Comparison of ENCODE assay signal across 27 cellular contexts in the genomic region with DNA sequence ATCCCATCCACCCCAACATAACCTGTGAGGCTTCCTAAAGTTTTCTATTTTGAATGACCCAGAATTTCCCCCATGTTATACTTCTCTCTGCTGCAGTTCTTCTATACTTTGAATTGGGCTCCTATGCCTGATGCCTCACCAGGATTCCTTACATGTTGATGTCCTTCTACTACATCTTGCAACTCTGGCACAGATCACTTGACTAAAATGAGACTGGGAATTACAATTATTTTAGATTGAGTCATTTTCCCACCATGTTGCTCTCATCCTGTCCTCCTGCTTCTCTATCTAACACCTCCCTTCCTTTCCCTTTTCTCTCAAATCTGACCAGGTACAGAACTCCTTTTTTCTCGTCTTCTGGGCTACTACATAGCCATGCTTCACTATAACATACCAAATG.
DNase-seq lines count a peak whose midpoint lies in the region; ATAC-seq, FAIRE-seq and TF ChIP-seq lines count a peak whose summit lies in the region.
"Had no signal": no experiment of that assay in that cellular context is flagged by ENCODE, and none has a peak within 500 bp of the region (broad histone marks: within the 10 kb centered on the region; RNA-seq: fewer than 3 reads in every experiment).

No MANE protein-coding gene starts in this region.

- H3K36me3 ChIP-seq in astrocyte (ENCODE audit: insufficient read depth, low read length): no peaks in the 10 kb centered on the region
- H3K36me3 ChIP-seq: gastrocnemius medialis, MG63, neutrophil, sigmoid colon had no signal

- no peak overlapping the region for H3K4me3 ChIP-seq in astrocyte (ENCODE audit: insufficient read depth, low read depth, low read length)
- H3K4me3 ChIP-seq: body of pancreas, gastrocnemius medialis, hepatocyte, MG63, sigmoid colon, testis had no signal

- peaks cover 14% of the 10 kb centered on the region for H3K4me1 ChIP-seq in astrocyte (ENCODE audit: insufficient read depth, low read length)
- H3K4me1 ChIP-seq: body of pancreas, gastrocnemius medialis, testis had no signal

- H3K9me3 Mint-ChIP-seq in astrocyte (ENCODE audit: unreplicated experiment) (no peaks in the 10 kb centered on the region), type B pancreatic cell (peaks cover 6% of the 10 kb centered on the region)

- H3K27ac Mint-ChIP-seq in astrocyte (ENCODE audit: unreplicated experiment) (peak overlapping the region; percentile 30), type B pancreatic cell (peak overlapping the region; percentile 10)
- H3K27ac Mint-ChIP-seq: activated naive CD8-positive, alpha-beta T cell treated with anti-CD3 and anti-CD28 coated beads, Interleukin-2, amount 10 ng/mL, durations not matched to agents 7 days and 5 days; CD4-positive, alpha-beta memory T cell; progenitor cell of endocrine pancreas; T-helper 1 cell treated with Interleukin-12 subunit alpha and Interleukin-12 subunit beta and Interleukin-4 antibody, amounts not matched to agents 30 μg/mL and 1 μg/mL, for 36 hours had no signal

- peak overlapping the region; percentile 79 for H3K27ac ChIP-seq in astrocyte (ENCODE audit: low read depth, low read length)
- H3K27ac ChIP-seq: gastrocnemius medialis, neutrophil, testis had no signal

- peak overlapping the region; percentile 74 for H3K4me2 ChIP-seq in astrocyte (ENCODE audit: low read length)
- H3K4me2 ChIP-seq: hepatocyte had no signal

- FAIRE-seq in astrocyte (lab: Jason Lieb, UNC): no peak

- no peak for ATAC-seq in GM21786 (IDR thresholded peaks at IDR 0.05; ENCODE audit: unreplicated experiment)
- ATAC-seq: body of pancreas had no signal

- no peak overlapping the region for H2AFZ ChIP-seq in astrocyte (ENCODE audit: low read depth, low read length)
- H2AFZ ChIP-seq: hepatocyte had no signal

- TF ChIP-seq CTCF in astrocyte (IDR thresholded peaks at IDR 0.05; ENCODE audit: insufficient read depth, low read depth, low read length) (no peak), type B pancreatic cell (conservative IDR thresholded peaks at IDR 0.05) (no peak)

- DNase-seq in HT1080 (ENCODE audit: low read depth) (peak; percentile 18), astrocyte (ENCODE audit: low read depth) (peak; percentile 34), fibroblast of peridontal ligament (ENCODE audit: extremely low read depth) (peak; percentile 40), type B pancreatic cell (ENCODE audit: extremely low spot score, unreplicated experiment) (no peak), Kasumi-1 (lab: John Stamatoyannopoulos, UW) (no peak), HPDE6-E6E7 (ENCODE audit: extremely low spot score) (no peak), A172 (ENCODE audit: low spot score) (no peak)
- DNase-seq: activated CD8-positive, alpha-beta memory T cell treated with anti-CD3 and anti-CD28 coated beads for 24 hours; activated effector memory CD4-positive, alpha-beta T cell treated with Interleukin-2 at 50 U/mL for 16 hours; activated naive CD8-positive, alpha-beta T cell treated with anti-CD3 and anti-CD28 coated beads, Interleukin-2, amount 10 ng/mL, durations not matched to agents 7 days and 5 days; AML-193; body of pancreas; CD4-positive, alpha-beta memory T cell; gastrocnemius medialis; NCI-H2081; NCI-H345; NCI-H748 treated with DMSO at 0.1 percent for 48 hours; sigmoid colon; SK-N-SH; stimulated activated naive CD4-positive, alpha-beta T cell treated with Interleukin-2 at 50 U/mL for 16 hours; testis had no signal

- H3K4me1 Mint-ChIP-seq in astrocyte (ENCODE audit: low read depth, unreplicated experiment) (peaks cover 32% of the 10 kb centered on the region), type B pancreatic cell (ENCODE audit: unreplicated experiment) (peaks cover 12% of the 10 kb centered on the region)
- H3K4me1 Mint-ChIP-seq: activated naive CD8-positive, alpha-beta T cell treated with anti-CD3 and anti-CD28 coated beads, Interleukin-2, amount 10 ng/mL, durations not matched to agents 7 days and 5 days; CD4-positive, alpha-beta memory T cell had no signal

- no peaks in the 10 kb centered on the region for H4K20me1 ChIP-seq in astrocyte (ENCODE audit: insufficient read depth, low read length)

- H3K27me3 Mint-ChIP-seq in astrocyte (ENCODE audit: low read depth, unreplicated experiment) (no peaks in the 10 kb centered on the region), type B pancreatic cell (no peaks in the 10 kb centered on the region)
- H3K27me3 Mint-ChIP-seq: CD4-positive, alpha-beta memory T cell; progenitor cell of endocrine pancreas had no signal

- H3K9ac ChIP-seq in astrocyte (ENCODE audit: low read length): no peak overlapping the region
- H3K9ac ChIP-seq: SK-N-SH had no signal

- H3K79me2 ChIP-seq in astrocyte (ENCODE audit: insufficient read depth, low read length): no peaks in the 10 kb centered on the region
- H3K79me2 ChIP-seq: hepatocyte had no signal

- H3K36me3 Mint-ChIP-seq in astrocyte (ENCODE audit: low read depth, unreplicated experiment) (no peaks in the 10 kb centered on the region), type B pancreatic cell (no peaks in the 10 kb centered on the region)
- H3K36me3 Mint-ChIP-seq: activated naive CD8-positive, alpha-beta T cell treated with anti-CD3 and anti-CD28 coated beads, Interleukin-2, amount 10 ng/mL, durations not matched to agents 7 days and 5 days; CD4-positive, alpha-beta memory T cell had no signal

- no peak overlapping the region for H3K4me3 Mint-ChIP-seq in astrocyte (ENCODE audit: unreplicated experiment)
- H3K4me3 Mint-ChIP-seq in type B pancreatic cell: no peak overlapping the region
- H3K4me3 Mint-ChIP-seq: activated naive CD8-positive, alpha-beta T cell treated with anti-CD3 and anti-CD28 coated beads, Interleukin-2, amount 10 ng/mL, durations not matched to agents 7 days and 5 days; CD4-positive, alpha-beta memory T cell; T-helper 1 cell treated with Interleukin-12 subunit alpha and Interleukin-12 subunit beta and Interleukin-4 antibody, amounts not matched to agents 30 μg/mL and 1 μg/mL, for 36 hours had no signal

- no peaks in the 10 kb centered on the region for H3K9me3 ChIP-seq in astrocyte (ENCODE audit: insufficient read depth, low read depth, low read length)
- H3K9me3 ChIP-seq: body of pancreas, gastrocnemius medialis, neutrophil, sigmoid colon, SK-N-SH, testis had no signal

- H3K27me3 ChIP-seq in astrocyte (ENCODE audit: insufficient read depth, low read length): no peaks in the 10 kb centered on the region
- H3K27me3 ChIP-seq: body of pancreas, gastrocnemius medialis, hepatocyte, MG63, neutrophil, sigmoid colon, testis had no signal

Comparison
In these comparisons a context has a peak if more than half of its experiments do, and no peak if none do; other contexts are left out.
1. DNase-seq: peak in HT1080 (single experiment), astrocyte (single experiment) and fibroblast of peridontal ligament (single experiment); none in type B pancreatic cell (single experiment), Kasumi-1 (0 of 2), HPDE6-E6E7 (single experiment) and A172 (single experiment).